Comparison of ENCODE assay signal across 20 cellular contexts in the genomic region with DNA sequence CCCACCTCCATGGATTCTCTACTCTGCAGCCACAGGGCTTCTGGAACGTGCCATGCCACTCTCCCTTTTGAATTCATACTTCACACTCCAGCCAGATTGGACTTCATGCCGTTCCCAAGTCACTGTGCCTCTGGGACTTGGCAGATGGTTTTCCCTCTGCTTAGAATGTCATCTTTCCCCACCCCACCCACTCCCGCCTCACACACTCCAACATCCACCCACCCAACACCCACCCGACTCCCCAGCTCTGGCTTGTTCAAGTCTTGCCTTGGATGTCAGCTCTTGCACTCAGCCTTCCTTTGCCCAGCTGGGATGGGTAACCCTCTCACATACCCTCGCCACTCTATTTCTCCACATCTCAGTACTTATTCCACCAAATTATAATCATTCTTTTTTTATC.
"Had no signal": no experiment of that assay in that cellular context is flagged by ENCODE, and none has a peak within 500 bp of the region (broad histone marks: within the 10 kb centered on the region; RNA-seq: fewer than 3 reads in every experiment).

No MANE protein-coding gene starts in this region.

- H3K27me3 Mint-ChIP-seq: natural killer cell treated with Interleukin-12 subunit alpha and Interleukin-12 subunit beta and Interleukin-15 and Interleukin-18, amount 100 ng/mL, for 72 hours had no signal

- H3K27ac Mint-ChIP-seq: endodermal cell; natural killer cell treated with Interleukin-12 subunit alpha and Interleukin-12 subunit beta and Interleukin-15 and Interleukin-18, amount 100 ng/mL, for 72 hours had no signal

- H3K4me3 Mint-ChIP-seq: endodermal cell; natural killer cell treated with Interleukin-12 subunit alpha and Interleukin-12 subunit beta and Interleukin-15 and Interleukin-18, amount 100 ng/mL, for 72 hours had no signal

- DNase-seq: effector CD4-positive, alpha-beta T cell; endodermal cell; erythroblast; foreskin keratinocyte; head of caudate nucleus; kidney; left cardiac atrium; left ventricle myocardium inferior; lower lobe of right lung; mesenchymal stem cell; midbrain; posterior cingulate gyrus; right cardiac atrium; small intestine; stimulated activated CD4-positive, alpha-beta T cell treated with anti-CD3 and anti-CD28 coated beads, Interleukin-12 subunit alpha, Interleukin-12 subunit beta, amount 100 ng/mL, for 4 hours; stimulated activated naive CD4-positive, alpha-beta T cell; stomach; substantia nigra; transverse colon had no signal

- ATAC-seq: foreskin keratinocyte; left cardiac atrium; lower lobe of right lung; natural killer cell treated with Interleukin-12 subunit alpha and Interleukin-12 subunit beta and Interleukin-15 and Interleukin-18, amount 100 ng/mL, for 72 hours; right cardiac atrium had no signal

- H3K9me3 Mint-ChIP-seq: endodermal cell; natural killer cell treated with Interleukin-12 subunit alpha and Interleukin-12 subunit beta and Interleukin-15 and Interleukin-18, amount 100 ng/mL, for 72 hours had no signal
